Comparison of ENCODE assay signal across 1 cellular context in genomic region chr17:81537343-81537855, GRCh38.
TF ChIP-seq lines count a peak whose summit lies in the region.

No MANE protein-coding gene starts in this region.

TF ChIP-seq in GM12878, 131 proteins besides CTCF, POLR2A, EP300 and RAD21 (continued from another document):
- no peak for TF ChIP-seq ZNF687 (IDR thresholded peaks at IDR 0.05)
- peak; percentile 44; the same call in 1 of the 2 replicates for TF ChIP-seq PAX5 (IDR thresholded peaks at IDR 0.05; ENCODE audit: borderline replicate concordance, low read depth, low read length)
- TF ChIP-seq CHD2 (IDR thresholded peaks at IDR 0.05; ENCODE audit: borderline replicate concordance, low read depth, low read length): no peak
- no peak for TF ChIP-seq FOXM1 (IDR thresholded peaks at IDR 0.05; ENCODE audit: low read depth, low read length)
- TF ChIP-seq IKZF2 (IDR thresholded peaks at IDR 0.05): no peak
- TF ChIP-seq TCF3 (IDR thresholded peaks at IDR 0.05; ENCODE audit: borderline replicate concordance, insufficient read depth, low read depth, low read length): no peak
- TF ChIP-seq SIN3A (IDR thresholded peaks at IDR 0.05; ENCODE audit: low read depth, low read length): no peak
- TF ChIP-seq JUNB (IDR thresholded peaks at IDR 0.05): no peak
- TF ChIP-seq SREBF2 (IDR thresholded peaks at IDR 0.05; ENCODE audit: low read length): no peak
- TF ChIP-seq KLF5 (IDR thresholded peaks at IDR 0.05; ENCODE audit: partially characterized antibody): no peak
- TF ChIP-seq SMC3 (IDR thresholded peaks at IDR 0.05; ENCODE audit: borderline replicate concordance, low read length): peak; percentile 37; the same call in 1 of the 2 replicates
- TF ChIP-seq, protein P1, sequence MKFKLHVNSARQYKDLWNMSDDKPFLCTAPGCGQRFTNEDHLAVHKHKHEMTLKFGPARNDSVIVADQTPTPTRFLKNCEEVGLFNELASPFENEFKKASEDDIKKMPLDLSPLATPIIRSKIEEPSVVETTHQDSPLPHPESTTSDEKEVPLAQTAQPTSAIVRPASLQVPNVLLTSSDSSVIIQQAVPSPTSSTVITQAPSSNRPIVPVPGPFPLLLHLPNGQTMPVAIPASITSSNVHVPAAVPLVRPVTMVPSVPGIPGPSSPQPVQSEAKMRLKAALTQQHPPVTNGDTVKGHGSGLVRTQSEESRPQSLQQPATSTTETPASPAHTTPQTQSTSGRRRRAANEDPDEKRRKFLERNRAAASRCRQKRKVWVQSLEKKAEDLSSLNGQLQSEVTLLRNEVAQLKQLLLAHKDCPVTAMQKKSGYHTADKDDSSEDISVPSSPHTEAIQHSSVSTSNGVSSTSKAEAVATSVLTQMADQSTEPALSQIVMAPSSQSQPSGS (IDR thresholded peaks at IDR 0.05; ENCODE audit: low read length): no peak
- TF ChIP-seq EZH2 (IDR thresholded peaks at IDR 0.05; ENCODE audit: borderline replicate concordance, control insufficient read depth, low read depth, low read length): no peak
- TF ChIP-seq TBL1XR1 (IDR thresholded peaks at IDR 0.05; ENCODE audit: low read depth, low read length): no peak
- no peak for TF ChIP-seq RFX5 (IDR thresholded peaks at IDR 0.05; ENCODE audit: low read depth, low read length)
- TF ChIP-seq ZNF592 (IDR thresholded peaks at IDR 0.05): no peak
- no peak for TF ChIP-seq ZNF384 (IDR thresholded peaks at IDR 0.05; ENCODE audit: borderline replicate concordance, low read depth, low read length)
- TF ChIP-seq SUPT20H (IDR thresholded peaks at IDR 0.05; ENCODE audit: borderline replicate concordance, control insufficient read depth, low read depth, low read length): no peak
- TF ChIP-seq, protein P2, sequence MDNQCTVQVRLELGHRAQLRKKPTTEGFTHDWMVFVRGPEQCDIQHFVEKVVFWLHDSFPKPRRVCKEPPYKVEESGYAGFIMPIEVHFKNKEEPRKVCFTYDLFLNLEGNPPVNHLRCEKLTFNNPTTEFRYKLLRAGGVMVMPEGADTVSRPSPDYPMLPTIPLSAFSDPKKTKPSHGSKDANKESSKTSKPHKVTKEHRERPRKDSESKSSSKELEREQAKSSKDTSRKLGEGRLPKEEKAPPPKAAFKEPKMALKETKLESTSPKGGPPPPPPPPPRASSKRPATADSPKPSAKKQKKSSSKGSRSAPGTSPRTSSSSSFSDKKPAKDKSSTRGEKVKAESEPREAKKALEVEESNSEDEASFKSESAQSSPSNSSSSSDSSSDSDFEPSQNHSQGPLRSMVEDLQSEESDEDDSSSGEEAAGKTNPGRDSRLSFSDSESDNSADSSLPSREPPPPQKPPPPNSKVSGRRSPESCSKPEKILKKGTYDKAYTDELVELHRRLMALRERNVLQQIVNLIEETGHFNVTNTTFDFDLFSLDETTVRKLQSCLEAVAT (IDR thresholded peaks at IDR 0.05): no peak
- TF ChIP-seq NFIC (IDR thresholded peaks at IDR 0.05; ENCODE audit: low read depth, low read length): no peak
- TF ChIP-seq SRF (IDR thresholded peaks at IDR 0.05; ENCODE audit: low read depth in 2 of 2, low read length in 2 of 2): no peak
- TF ChIP-seq GATAD2B (conservative IDR thresholded peaks at IDR 0.05; ENCODE audit: low read depth): no peak
- no peak for TF ChIP-seq ETV6 (conservative IDR thresholded peaks at IDR 0.05 in 1 of 2, IDR thresholded peaks at IDR 0.05 in 1 of 2; ENCODE audit: borderline replicate concordance in 1 of 2, low read depth in 1 of 2)
- TF ChIP-seq ZNF622 (IDR thresholded peaks at IDR 0.05): no peak
- TF ChIP-seq KAT2A (conservative IDR thresholded peaks at IDR 0.05; ENCODE audit: control insufficient read depth, low read depth, low read length): no peak
- TF ChIP-seq FOS (IDR thresholded peaks at IDR 0.05; ENCODE audit: borderline replicate concordance, extremely low read depth, insufficient read length): no peak
- TF ChIP-seq, protein P3, sequence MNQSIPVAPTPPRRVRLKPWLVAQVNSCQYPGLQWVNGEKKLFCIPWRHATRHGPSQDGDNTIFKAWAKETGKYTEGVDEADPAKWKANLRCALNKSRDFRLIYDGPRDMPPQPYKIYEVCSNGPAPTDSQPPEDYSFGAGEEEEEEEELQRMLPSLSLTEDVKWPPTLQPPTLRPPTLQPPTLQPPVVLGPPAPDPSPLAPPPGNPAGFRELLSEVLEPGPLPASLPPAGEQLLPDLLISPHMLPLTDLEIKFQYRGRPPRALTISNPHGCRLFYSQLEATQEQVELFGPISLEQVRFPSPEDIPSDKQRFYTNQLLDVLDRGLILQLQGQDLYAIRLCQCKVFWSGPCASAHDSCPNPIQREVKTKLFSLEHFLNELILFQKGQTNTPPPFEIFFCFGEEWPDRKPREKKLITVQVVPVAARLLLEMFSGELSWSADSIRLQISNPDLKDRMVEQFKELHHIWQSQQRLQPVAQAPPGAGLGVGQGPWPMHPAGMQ (IDR thresholded peaks at IDR 0.05; ENCODE audit: borderline replicate concordance): no peak
- TF ChIP-seq POU2F2 (IDR thresholded peaks at IDR 0.05; ENCODE audit: borderline replicate concordance, low read depth, low read length): 0 out of 3 replicates have a peak, but pooled peaks have one; percentile 5
- TF ChIP-seq MTA2 (IDR thresholded peaks at IDR 0.05; ENCODE audit: low read depth): no peak
- TF ChIP-seq EGR1 (IDR thresholded peaks at IDR 0.05; ENCODE audit: borderline replicate concordance in 1 of 2, low read depth in 2 of 2, low read length in 2 of 2): no peak
- TF ChIP-seq RBBP5 (conservative IDR thresholded peaks at IDR 0.05): no peak
